In genomic region chr13:96081888-96082287, GRCh38 we compare ENCODE assay signal across 27 cellular contexts. TPM values are rescaled to one million over a fixed set of nuclear protein-coding genes. Genes with fewer than 3 reads are reported as not detected.
"Had no signal": no experiment of that assay in that cellular context is flagged by ENCODE, and none has a peak within 500 bp of the region (broad histone marks: within the 10 kb centered on the region; RNA-seq: fewer than 3 reads in every experiment).

No MANE protein-coding gene starts in this region.

- H3K27ac ChIP-seq: coronary artery, epithelial cell of prostate, esophagus squamous epithelium, gastrocnemius medialis, heart right ventricle, left lung, lower lobe of right lung had no signal

- FAIRE-seq: colon, endometrium, kidney had no signal

- H3K4me3 ChIP-seq: coronary artery, esophagus squamous epithelium, gastrocnemius medialis, heart right ventricle, left lung, lower lobe of right lung, mucosa of descending colon had no signal

- DNase-seq: effector CD8-positive, alpha-beta T cell; effector memory CD8-positive, alpha-beta T cell; endodermal cell; erythroblast; esophagus squamous epithelium; foreskin melanocyte; gastrocnemius medialis; glutamatergic neuron; head of caudate nucleus; heart right ventricle; hippocampal formation; islet precursor cell; kidney; kidney glomerular epithelial cell; left colon; left lung; left ventricle myocardium superior; lower lobe of right lung; mesenchymal stem cell; mucosa of descending colon had no signal

- H3K4me1 ChIP-seq: esophagus squamous epithelium, gastrocnemius medialis, heart right ventricle, left lung, lower lobe of right lung had no signal

- H3K9me3 ChIP-seq: esophagus squamous epithelium, gastrocnemius medialis, heart right ventricle, left lung, lower lobe of right lung, mucosa of descending colon had no signal

- H3K36me3 ChIP-seq: esophagus squamous epithelium, gastrocnemius medialis, heart right ventricle, left lung, lower lobe of right lung had no signal

RNA-seq across cellular contexts. Expression of gene HS6ST3, which starts 8.0 kb away (rescaled TPM):
- total RNA-seq: esophagus mucosa, lung microvascular endothelial cell, myocyte had no signal
